Comparison of ENCODE assay signal across 1 cellular context in genomic region chr16:48194828-48195566, GRCh38.
TF ChIP-seq lines count a peak whose summit lies in the region.

No MANE protein-coding gene starts in this region.

TF ChIP-seq in HepG2, 621 proteins besides CTCF, POLR2A, EP300 and RAD21 (continued from another document):
- TF ChIP-seq PATZ1 (CRISPR knock-in tag; IDR thresholded peaks at IDR 0.05) = peak; percentile 88
- TF ChIP-seq FOXK1 (CRISPR knock-in tag; IDR thresholded peaks at IDR 0.05; ENCODE audit: borderline replicate concordance, low read depth) = peak; percentile 64; the same call in 1 of the 2 replicates
- peak; percentile 15; the same call in 1 of the 2 replicates for TF ChIP-seq RARA (CRISPR knock-in tag; IDR thresholded peaks at IDR 0.05)
- TF ChIP-seq ZZZ3 (CRISPR knock-in tag; IDR thresholded peaks at IDR 0.05; ENCODE audit: borderline replicate concordance) = no peak
- peak; percentile 30; the same call in 1 of the 2 replicates for TF ChIP-seq ELF1 (CRISPR knock-in tag; IDR thresholded peaks at IDR 0.05)
- TF ChIP-seq PHF21A (CRISPR knock-in tag; IDR thresholded peaks at IDR 0.05) = 0 out of 2 replicates have a peak, but pooled peaks have one; percentile 22
- TF ChIP-seq SAP130 (CRISPR knock-in tag; IDR thresholded peaks at IDR 0.05; ENCODE audit: low read depth) = peak; percentile 39; the same call in 1 of the 2 replicates
- no peak for TF ChIP-seq ZNF800 (CRISPR knock-in tag; IDR thresholded peaks at IDR 0.05)
- peak; percentile 53; the same call in 1 of the 2 replicates for TF ChIP-seq ZNF614 (CRISPR knock-in tag; IDR thresholded peaks at IDR 0.05; ENCODE audit: borderline replicate concordance)
- TF ChIP-seq PRMT3 (CRISPR knock-in tag; IDR thresholded peaks at IDR 0.05; ENCODE audit: borderline replicate concordance, low read depth) = no peak
- TF ChIP-seq AHDC1 (CRISPR knock-in tag; IDR thresholded peaks at IDR 0.05; ENCODE audit: borderline replicate concordance) = peak; percentile 18; the same call in 1 of the 2 replicates
- TF ChIP-seq SOX13 (IDR thresholded peaks at IDR 0.05) = no peak
- peak in 1 of 2 experiments; percentile 67; a peak in 2 of 4 replicates for TF ChIP-seq SOX13 (CRISPR knock-in tag; conservative IDR thresholded peaks at IDR 0.05 in 1 of 2, IDR thresholded peaks at IDR 0.05 in 1 of 2)
- TF ChIP-seq FOSL2 (CRISPR knock-in tag; IDR thresholded peaks at IDR 0.05) = peak; percentile 61
- no peak for TF ChIP-seq ZSCAN31 (CRISPR knock-in tag; IDR thresholded peaks at IDR 0.05; ENCODE audit: low read depth)
- TF ChIP-seq TCF7 (IDR thresholded peaks at IDR 0.05; ENCODE audit: low read depth) = peak; percentile 16; the same call in 1 of the 2 replicates
- peak; percentile 41; the same call in 1 of the 2 replicates for TF ChIP-seq HOXA3 (CRISPR knock-in tag; IDR thresholded peaks at IDR 0.05)
- TF ChIP-seq FOXP4 (CRISPR knock-in tag; IDR thresholded peaks at IDR 0.05) = 0 out of 2 replicates have a peak, but pooled peaks have one; percentile 40
- TF ChIP-seq ETV5 (CRISPR knock-in tag; IDR thresholded peaks at IDR 0.05; ENCODE audit: borderline replicate concordance) = peak; percentile 49; the same call in 1 of the 2 replicates
- TF ChIP-seq SALL1 (CRISPR knock-in tag; IDR thresholded peaks at IDR 0.05) = peak; percentile 69
- TF ChIP-seq SMC3 (IDR thresholded peaks at IDR 0.05; ENCODE audit: low read length) = no peak
- peak; percentile 36 for TF ChIP-seq SKI (IDR thresholded peaks at IDR 0.05; ENCODE audit: partially characterized antibody)
- peak; percentile 70; the same call in 1 of the 2 replicates for TF ChIP-seq ZNF3 (CRISPR knock-in tag; IDR thresholded peaks at IDR 0.05)
- no peak for TF ChIP-seq ZNF891 (CRISPR knock-in tag; IDR thresholded peaks at IDR 0.05)
- TF ChIP-seq ZNF354B (CRISPR knock-in tag; IDR thresholded peaks at IDR 0.05) = no peak
- 0 out of 2 replicates have a peak, but pooled peaks have one; percentile 51 for TF ChIP-seq ZSCAN9 (CRISPR knock-in tag; IDR thresholded peaks at IDR 0.05; ENCODE audit: borderline replicate concordance)
- TF ChIP-seq NFIB (CRISPR knock-in tag; IDR thresholded peaks at IDR 0.05; ENCODE audit: borderline replicate concordance) = no peak
- TF ChIP-seq HDAC6 (IDR thresholded peaks at IDR 0.05; ENCODE audit: low read depth, low read length) = no peak
- TF ChIP-seq NCOA5 (CRISPR knock-in tag; IDR thresholded peaks at IDR 0.05) = no peak
- no peak for TF ChIP-seq NAIF1 (CRISPR knock-in tag; IDR thresholded peaks at IDR 0.05; ENCODE audit: borderline replicate concordance)
- no peak for TF ChIP-seq NR2C2 (CRISPR knock-in tag; IDR thresholded peaks at IDR 0.05; ENCODE audit: borderline replicate concordance)
- peak; percentile 15; the same call in 1 of the 2 replicates for TF ChIP-seq TBX2 (CRISPR knock-in tag; IDR thresholded peaks at IDR 0.05; ENCODE audit: borderline replicate concordance)
- TF ChIP-seq CCAR2 (optimal IDR thresholded peaks at IDR 0.05; ENCODE audit: low read depth, low read length) = no peak
- TF ChIP-seq ARID5B (CRISPR knock-in tag; IDR thresholded peaks at IDR 0.05) = peak; percentile 78
- TF ChIP-seq ZNF503 (CRISPR knock-in tag; IDR thresholded peaks at IDR 0.05) = no peak
- no peak for TF ChIP-seq HNRNPLL (IDR thresholded peaks at IDR 0.05; ENCODE audit: low read depth, low read length, poor library complexity, severe bottlenecking)
- TF ChIP-seq RCOR2 (CRISPR knock-in tag; IDR thresholded peaks at IDR 0.05) = peak; percentile 74
- TF ChIP-seq GABPA (IDR thresholded peaks at IDR 0.05; ENCODE audit: low read depth, low read length) = no peak
- TF ChIP-seq GABPA (CRISPR knock-in tag; IDR thresholded peaks at IDR 0.05; ENCODE audit: low read depth) = 0 out of 2 replicates have a peak, but pooled peaks have one; percentile 13
- TF ChIP-seq SOX5 (CRISPR knock-in tag; IDR thresholded peaks at IDR 0.05; ENCODE audit: borderline replicate concordance) = peak; percentile 56; the same call in 1 of the 2 replicates
- no peak for TF ChIP-seq ARNTL (CRISPR knock-in tag; IDR thresholded peaks at IDR 0.05)
- 0 out of 2 replicates have a peak, but pooled peaks have one; percentile 89 for TF ChIP-seq SSRP1 (CRISPR knock-in tag; IDR thresholded peaks at IDR 0.05)
- TF ChIP-seq NCOR1 (IDR thresholded peaks at IDR 0.05; ENCODE audit: borderline replicate concordance, low read length) = peak; percentile 19; the same call in 1 of the 2 replicates
